ENCODE assay signal across 17 cellular contexts in genomic region chr12:105363890-105364289, GRCh38. TPM values are rescaled to one million over a fixed set of nuclear protein-coding genes. Genes with fewer than 3 reads are reported as not detected.
A peak's percentile ranks its signal among the peaks of the same experiment; 100 is the strongest.
DNase-seq lines count a peak whose midpoint lies in the region; ATAC-seq and TF ChIP-seq lines count a peak whose summit lies in the region.
"Had no signal": no experiment of that assay in that cellular context is flagged by ENCODE, and none has a peak within 500 bp of the region (broad histone marks: within the 10 kb centered on the region; RNA-seq: fewer than 3 reads in every experiment).

No MANE protein-coding gene starts in this region.

- H3K27ac Mint-ChIP-seq in chondrocyte (ENCODE audit: unreplicated experiment) = peak overlapping the region; percentile 6
- no peak overlapping the region for H3K27ac Mint-ChIP-seq in activated CD8-positive, alpha-beta T cell treated with anti-CD3 and anti-CD28 coated beads for 36 hours
- H3K27ac Mint-ChIP-seq: CD14-positive monocyte had no signal

- in situ Hi-C loops in GM23248 (cut with MboI) = no loop called here

- peaks cover 27% of the 10 kb centered on the region for H3K36me3 Mint-ChIP-seq in chondrocyte (ENCODE audit: low read depth)
- H3K36me3 Mint-ChIP-seq in activated CD8-positive, alpha-beta T cell treated with anti-CD3 and anti-CD28 coated beads for 36 hours (ENCODE audit: low read depth) = peaks cover 2% of the 10 kb centered on the region
- H3K36me3 Mint-ChIP-seq: CD14-positive monocyte, IgD-negative memory B cell had no signal

- no peak for ATAC-seq in activated CD8-positive, alpha-beta T cell treated with anti-CD3 and anti-CD28 coated beads for 36 hours
- ATAC-seq in right lobe of liver = no peak
- ATAC-seq in GM21717 (IDR thresholded peaks at IDR 0.05; ENCODE audit: unreplicated experiment) = no peak
- ATAC-seq: HCT116 had no signal

- H3K4me3 Mint-ChIP-seq in chondrocyte (ENCODE audit: unreplicated experiment) = no peak overlapping the region
- no peak overlapping the region for H3K4me3 Mint-ChIP-seq in activated CD8-positive, alpha-beta T cell treated with anti-CD3 and anti-CD28 coated beads for 36 hours
- H3K4me3 Mint-ChIP-seq: CD14-positive monocyte; CD4-positive, alpha-beta memory T cell had no signal

- H3K9me3 ChIP-seq in DOHH2 (ENCODE audit: control insufficient read depth, insufficient read depth, low read length) (no peaks in the 10 kb centered on the region), GM23248 (ENCODE audit: low read depth) (no peaks in the 10 kb centered on the region), OCI-LY7 (ENCODE audit: low read length) (no peaks in the 10 kb centered on the region), right lobe of liver (no peaks in the 10 kb centered on the region)

- H3K9me3 Mint-ChIP-seq in chondrocyte (ENCODE audit: low read depth) = no peaks in the 10 kb centered on the region
- no peaks in the 10 kb centered on the region for H3K9me3 Mint-ChIP-seq in activated CD8-positive, alpha-beta T cell treated with anti-CD3 and anti-CD28 coated beads for 36 hours
- H3K9me3 Mint-ChIP-seq: CD14-positive monocyte; CD4-positive, alpha-beta memory T cell; IgD-negative memory B cell had no signal

- WGBS in GM23248 (ENCODE audit: low coverage in 1 of 2, low lambda C conversion rate in 2 of 2, missing lambda C conversion rate in 2 of 2), 2 experiments = 80 to 81% methylated on average over 3 of the region's 3 CpGs
- 66% methylated on average over 3 of the region's 3 CpGs for WGBS in right lobe of liver (ENCODE audit: insufficient coverage, low coverage, low lambda C conversion rate, missing lambda C conversion rate)

- intact Hi-C loops in OCI-LY7 (cut with micrococcal nuclease; ENCODE audit: unreplicated experiment) (no loop called here), right lobe of liver (cut with DNase I) (no loop called here)
- intact Hi-C loops in activated CD8-positive, alpha-beta T cell treated with anti-CD3 and anti-CD28 coated beads for 36 hours (cut with micrococcal nuclease) = no loop called here

- TF ChIP-seq POLR2A in right lobe of liver (IDR thresholded peaks at IDR 0.05) = no peak

- H3K9me2 ChIP-seq in DOHH2 (replicated peaks; ENCODE audit: control insufficient read depth, low read length) (no peaks in the 10 kb centered on the region), GM23248 (ENCODE audit: insufficient read depth) (no peaks in the 10 kb centered on the region), OCI-LY7 (ENCODE audit: insufficient read depth, low read length) (no peaks in the 10 kb centered on the region)

- H3K4me2 ChIP-seq in DOHH2 (ENCODE audit: low read length) (peak overlapping the region; percentile 74), GM23248 (ENCODE audit: unreplicated experiment) (no peak overlapping the region), OCI-LY7 (ENCODE audit: low read length) (peak overlapping the region; percentile 63)
- H3K4me2 ChIP-seq: BLaER1 had no signal

- H3K27ac ChIP-seq in DOHH2 (ENCODE audit: low read depth, low read length) (peak overlapping the region; percentile 74), GM23248 (peak overlapping the region; percentile 21; the same call in 1 of the 2 replicates), OCI-LY7 (ENCODE audit: low read depth, low read length, poor library complexity, severe bottlenecking) (peak overlapping the region; percentile 57), right lobe of liver (no peak overlapping the region)
- H3K27ac ChIP-seq: BLaER1 had no signal

- H3K4me3 ChIP-seq in DOHH2 (ENCODE audit: low read length) = peak overlapping the region; percentile 60
- H3K4me3 ChIP-seq in GM23248 = no peak overlapping the region
- peak overlapping the region; percentile 34 for H3K4me3 ChIP-seq in OCI-LY7 (ENCODE audit: low read depth, low read length, poor library complexity, severe bottlenecking)
- no peak overlapping the region for H3K4me3 ChIP-seq in right lobe of liver
- H3K4me3 ChIP-seq: BLaER1 had no signal

- no peaks in the 10 kb centered on the region for H3K27me3 Mint-ChIP-seq in chondrocyte (ENCODE audit: low read depth)
- H3K27me3 Mint-ChIP-seq in activated CD8-positive, alpha-beta T cell treated with anti-CD3 and anti-CD28 coated beads for 36 hours = no peaks in the 10 kb centered on the region
- H3K27me3 Mint-ChIP-seq: CD4-positive, alpha-beta memory T cell; IgD-negative memory B cell had no signal

- DNase-seq in GM23248 (no peak), OCI-LY7 (ENCODE audit: low spot score) (peak; percentile 33), chondrocyte (ENCODE audit: low spot score) (no peak), right lobe of liver (no peak)
- DNase-seq in activated CD8-positive, alpha-beta T cell treated with anti-CD3 and anti-CD28 coated beads for 36 hours = no peak
- DNase-seq: 8988T; CD4-positive, alpha-beta memory T cell; DMS153; DMS79; GOT3; H7 had no signal

- H3K9ac ChIP-seq in GM23248 = no peak overlapping the region
- H3K9ac ChIP-seq: BLaER1 had no signal

- H3K4me1 Mint-ChIP-seq in chondrocyte (ENCODE audit: low read depth) = peaks cover 36% of the 10 kb centered on the region
- H3K4me1 Mint-ChIP-seq in activated CD8-positive, alpha-beta T cell treated with anti-CD3 and anti-CD28 coated beads for 36 hours (ENCODE audit: low read depth) = no peaks in the 10 kb centered on the region

- H2AFZ ChIP-seq in GM23248 = no peak overlapping the region
- no peak overlapping the region for H2AFZ ChIP-seq in OCI-LY7 (ENCODE audit: low read length)

- H3K27me3 ChIP-seq in DOHH2 (ENCODE audit: control insufficient read depth, low read length) (no peaks in the 10 kb centered on the region), GM23248 (replicated peaks; ENCODE audit: insufficient read depth) (no peaks in the 10 kb centered on the region), right lobe of liver (no peaks in the 10 kb centered on the region)
- H3K27me3 ChIP-seq: BLaER1 had no signal

- no peaks in the 10 kb centered on the region for H3F3A ChIP-seq in DOHH2 (ENCODE audit: control insufficient read depth, insufficient read depth)
- peaks cover 52% of the 10 kb centered on the region for H3F3A ChIP-seq in GM23248 (ENCODE audit: insufficient read depth)

- BruUV-seq in OCI-LY7 (replicated peaks; lab: Mats Ljungman, UMichigan) = no TSS peak

- H4K20me1 ChIP-seq in DOHH2 (ENCODE audit: control insufficient read depth, insufficient read depth, low read depth, low read length) (no peaks in the 10 kb centered on the region), GM23248 (ENCODE audit: insufficient read depth) (no peaks in the 10 kb centered on the region; the same call in 1 of the 2 replicates), OCI-LY7 (ENCODE audit: insufficient read depth, low read length) (peaks cover 5% of the 10 kb centered on the region; the same call in 1 of the 2 replicates)
- H4K20me1 ChIP-seq: BLaER1 had no signal

- TF ChIP-seq CTCF in DOHH2 (IDR thresholded peaks at IDR 0.05; ENCODE audit: low read depth, low read length, poor library complexity, severe bottlenecking) (no peak), OCI-LY7 (conservative IDR thresholded peaks at IDR 0.05; ENCODE audit: low read length) (no peak), chondrocyte (IDR thresholded peaks at IDR 0.05) (no peak), right lobe of liver (IDR thresholded peaks at IDR 0.05) (no peak)
- no peak for TF ChIP-seq CTCF in activated CD8-positive, alpha-beta T cell treated with anti-CD3 and anti-CD28 coated beads for 36 hours (IDR thresholded peaks at IDR 0.05)

- POLR2A ChIA-PET in OCI-LY7 (lab: Charles Lee) = interaction anchor here (0.7 to 4.7 kb wide), 11 partner anchors 7 to 333 kb away, joined by 3 to 39 read pairs (median 5); no protein-coding TSS in a partner anchor
- POLR2A ChIA-PET in activated CD8-positive, alpha-beta T cell treated with anti-CD3 and anti-CD28 coated beads for 36 hours (lab: Charles Lee) = no interaction called here

- peaks cover 59% of the 10 kb centered on the region for H3K4me1 ChIP-seq in DOHH2 (ENCODE audit: control insufficient read depth, low read length)
- peaks cover 44% of the 10 kb centered on the region for H3K4me1 ChIP-seq in GM23248 (ENCODE audit: insufficient read depth)
- peaks cover 40% of the 10 kb centered on the region for H3K4me1 ChIP-seq in OCI-LY7 (ENCODE audit: insufficient read depth, low read length, poor library complexity, severe bottlenecking)
- H3K4me1 ChIP-seq in right lobe of liver = no peaks in the 10 kb centered on the region

- H3K36me3 ChIP-seq in DOHH2 (ENCODE audit: control insufficient read depth, low read length) (peaks cover 73% of the 10 kb centered on the region), GM23248 (ENCODE audit: low read depth) (peaks cover 25% of the 10 kb centered on the region), OCI-LY7 (ENCODE audit: insufficient read depth, low read length) (peaks cover 93% of the 10 kb centered on the region), right lobe of liver (no peaks in the 10 kb centered on the region)

- H3K79me2 ChIP-seq in DOHH2 (ENCODE audit: control insufficient read depth, low read length) (peaks cover 58% of the 10 kb centered on the region), GM23248 (ENCODE audit: insufficient read depth) (peaks cover 97% of the 10 kb centered on the region), OCI-LY7 (ENCODE audit: insufficient read depth, low read depth, low read length) (peaks cover 73% of the 10 kb centered on the region)

- CTCF ChIA-PET in OCI-LY7 (lab: Charles Lee; ENCODE audit: unreplicated experiment) = no interaction called here
- CTCF ChIA-PET in activated CD8-positive, alpha-beta T cell treated with anti-CD3 and anti-CD28 coated beads for 36 hours (lab: Charles Lee) = interaction anchor here (1.6 kb wide), 1 partner anchor 10 kb away, joined by 4 read pairs; no protein-coding TSS in a partner anchor

RNA-seq across cellular contexts. Expression of gene C12orf75, which starts 33.4 kb away (rescaled TPM):
- total RNA-seq in GM23248 (2014; rRNA removed; shearing (Covaris generic)) = 313 and 349 TPM in 2 replicates
- 590 and 607 TPM in 2 replicates for polyA plus RNA-seq in GM23248 (2016; fragmentation: Nextera tagmentation; extraction: Ambion mirVana)
- total RNA-seq in OCI-LY7 (2014; rRNA removed; shearing (Covaris generic)) = 147 and 174 TPM in 2 replicates
- 448 and 505 TPM in 2 replicates for total RNA-seq in OCI-LY7 (2022)
- 189 to 310 TPM (median 286 TPM) in 3 replicates for total RNA-seq in chondrocyte
- total RNA-seq in activated CD8-positive, alpha-beta T cell treated with anti-CD3 and anti-CD28 coated beads for 36 hours = 10 to 100 TPM; 62.0 to 66.9 TPM
- total RNA-seq in right lobe of liver = 1 to 10 TPM; 1.3 to 5.5 (median 2.7) TPM

Comparison
In these comparisons a context has a peak if more than half of its experiments do, and no peak if none do; other contexts are left out.
1. H3K27ac ChIP-seq: peak in DOHH2 (single experiment), GM23248 (single experiment) and OCI-LY7 (single experiment); none in right lobe of liver (0 of 3).
2. H3K4me3 ChIP-seq: peak in DOHH2 (single experiment) and OCI-LY7 (single experiment); none in GM23248 (single experiment) and right lobe of liver (0 of 3).
3. RNA of gene C12orf75, which starts 33.4 kb away (total RNA-seq): 147 to 505 TPM in OCI-LY7, 313 to 349 TPM in GM23248, 189 to 310 TPM in chondrocyte and 62.0 to 66.9 TPM in activated CD8-positive, alpha-beta T cell treated with anti-CD3 and anti-CD28 coated beads for 36 hours; 1.3 to 5.5 TPM in right lobe of liver; every median in the first group is over 4 times any median in the second.